Comparison of ENCODE assay signal across 1 cellular context in genomic region chr19:44903602-44904425, GRCh38.
TF ChIP-seq lines count a peak whose summit lies in the region.

No MANE protein-coding gene starts in this region.

TF ChIP-seq in K562, 482 proteins besides CTCF, POLR2A, EP300 and RAD21 (continues in another document):
- TF ChIP-seq SMAD4 (CRISPR knock-in tag; conservative IDR thresholded peaks at IDR 0.05) (peak; percentile 74; the same call in 1 of the 2 replicates), NEUROD1 (IDR thresholded peaks at IDR 0.05; ENCODE audit: borderline replicate concordance, low read depth, low read length, partially characterized antibody) (peak; percentile 7), ZBTB17 (CRISPR knock-in tag; IDR thresholded peaks at IDR 0.05) (0 out of 2 replicates have a peak, but pooled peaks have one; percentile 33), RFX1 (IDR thresholded peaks at IDR 0.05) (no peak), BCOR (IDR thresholded peaks at IDR 0.05) (0 out of 2 replicates have a peak, but pooled peaks have one; percentile 9), RB1 (IDR thresholded peaks at IDR 0.05; ENCODE audit: low read depth) (peak; percentile 60; the same call in 1 of the 2 replicates), MITF (IDR thresholded peaks at IDR 0.05) (no peak), ATF1 (CRISPR knock-in tag; IDR thresholded peaks at IDR 0.05) (no peak), ATF1 (tag; IDR thresholded peaks at IDR 0.05) (peak; percentile 35; the same call in 1 of the 2 replicates), ZBTB33 (CRISPR knock-in tag; IDR thresholded peaks at IDR 0.05) (peak; percentile 46; the same call in 1 of the 2 replicates), BRD9 (IDR thresholded peaks at IDR 0.05; ENCODE audit: low read depth, partially characterized antibody) (peak; percentile 67), NR2C2 (CRISPR knock-in tag; IDR thresholded peaks at IDR 0.05) (0 out of 2 replicates have a peak, but pooled peaks have one; percentile 22), NR2C2 (tag; IDR thresholded peaks at IDR 0.05) (no peak), TOE1 (IDR thresholded peaks at IDR 0.05; ENCODE audit: borderline replicate concordance) (0 out of 2 replicates have a peak, but pooled peaks have one; percentile 17), TOE1 (CRISPR knock-in tag; IDR thresholded peaks at IDR 0.05; ENCODE audit: borderline replicate concordance, low read depth) (no peak), TFAM (CRISPR knock-in tag; conservative IDR thresholded peaks at IDR 0.05) (no peak), ZNF316 (IDR thresholded peaks at IDR 0.05) (peak; percentile 57), SMARCC2 (IDR thresholded peaks at IDR 0.05; ENCODE audit: low read depth) (no peak), BACH1 (tag; IDR thresholded peaks at IDR 0.05) (no peak), KLF16 (IDR thresholded peaks at IDR 0.05) (peak; percentile 45), POLR2G (IDR thresholded peaks at IDR 0.05; ENCODE audit: low read depth, low read length) (peak; percentile 74), MXI1 (IDR thresholded peaks at IDR 0.05; ENCODE audit: low read depth, low read length) (no peak), SNRNP70 (optimal IDR thresholded peaks at IDR 0.05; ENCODE audit: low read depth, low read length) (no peak), FOXM1 (IDR thresholded peaks at IDR 0.05; ENCODE audit: low read depth) (no peak), FOXM1 (CRISPR knock-in tag; IDR thresholded peaks at IDR 0.05; ENCODE audit: low read depth) (no peak), ZNF384 (IDR thresholded peaks at IDR 0.05; ENCODE audit: low read depth, low read length) (0 out of 2 replicates have a peak, but pooled peaks have one; percentile 31), PTRF (tag; IDR thresholded peaks at IDR 0.05) (no peak), SPI1 (IDR thresholded peaks at IDR 0.05; ENCODE audit: borderline replicate concordance, low read depth, low read length) (no peak), CTCFL (IDR thresholded peaks at IDR 0.05; ENCODE audit: borderline replicate concordance, insufficient read depth, low read depth, low read length, poor library complexity, severe bottlenecking) (peak; percentile 97), NCOA1 (IDR thresholded peaks at IDR 0.05; ENCODE audit: low read depth) (no peak), SMC3 (conservative IDR thresholded peaks at IDR 0.05; ENCODE audit: insufficient read depth, low read depth, low read length) (peak; percentile 80), NBN (IDR thresholded peaks at IDR 0.05; ENCODE audit: low read depth) (peak; percentile 66; the same call in 1 of the 2 replicates), KLF13 (tag; IDR thresholded peaks at IDR 0.05; ENCODE audit: borderline replicate concordance, low read depth) (0 out of 2 replicates have a peak, but pooled peaks have one; percentile 19), STAT5B (CRISPR knock-in tag; IDR thresholded peaks at IDR 0.05) (no peak), CAMTA2 (CRISPR knock-in tag; conservative IDR thresholded peaks at IDR 0.05) (peak; percentile 15; the same call in 1 of the 2 replicates), POLR2B (IDR thresholded peaks at IDR 0.05; ENCODE audit: low read depth, partially characterized antibody) (peak; percentile 64), ZNF354B (CRISPR knock-in tag; IDR thresholded peaks at IDR 0.05) (peak; percentile 68), PHB (CRISPR knock-in tag; IDR thresholded peaks at IDR 0.05) (no peak), HNRNPUL1 (IDR thresholded peaks at IDR 0.05; ENCODE audit: low read length) (peak; percentile 67; the same call in 1 of the 2 replicates), CXXC5 (CRISPR knock-in tag; IDR thresholded peaks at IDR 0.05) (0 out of 2 replicates have a peak, but pooled peaks have one; percentile 53), CTBP1 (IDR thresholded peaks at IDR 0.05; ENCODE audit: borderline replicate concordance) (peak; percentile 54; the same call in 1 of the 2 replicates), SMARCA4 (IDR thresholded peaks at IDR 0.05) (0 out of 2 replicates have a peak, but pooled peaks have one; percentile 25)
- TF ChIP-seq, protein P1, sequence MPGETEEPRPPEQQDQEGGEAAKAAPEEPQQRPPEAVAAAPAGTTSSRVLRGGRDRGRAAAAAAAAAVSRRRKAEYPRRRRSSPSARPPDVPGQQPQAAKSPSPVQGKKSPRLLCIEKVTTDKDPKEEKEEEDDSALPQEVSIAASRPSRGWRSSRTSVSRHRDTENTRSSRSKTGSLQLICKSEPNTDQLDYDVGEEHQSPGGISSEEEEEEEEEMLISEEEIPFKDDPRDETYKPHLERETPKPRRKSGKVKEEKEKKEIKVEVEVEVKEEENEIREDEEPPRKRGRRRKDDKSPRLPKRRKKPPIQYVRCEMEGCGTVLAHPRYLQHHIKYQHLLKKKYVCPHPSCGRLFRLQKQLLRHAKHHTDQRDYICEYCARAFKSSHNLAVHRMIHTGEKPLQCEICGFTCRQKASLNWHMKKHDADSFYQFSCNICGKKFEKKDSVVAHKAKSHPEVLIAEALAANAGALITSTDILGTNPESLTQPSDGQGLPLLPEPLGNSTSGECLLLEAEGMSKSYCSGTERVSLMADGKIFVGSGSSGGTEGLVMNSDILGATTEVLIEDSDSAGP (CRISPR knock-in tag; IDR thresholded peaks at IDR 0.05): no peak
- TF ChIP-seq, protein P2, sequence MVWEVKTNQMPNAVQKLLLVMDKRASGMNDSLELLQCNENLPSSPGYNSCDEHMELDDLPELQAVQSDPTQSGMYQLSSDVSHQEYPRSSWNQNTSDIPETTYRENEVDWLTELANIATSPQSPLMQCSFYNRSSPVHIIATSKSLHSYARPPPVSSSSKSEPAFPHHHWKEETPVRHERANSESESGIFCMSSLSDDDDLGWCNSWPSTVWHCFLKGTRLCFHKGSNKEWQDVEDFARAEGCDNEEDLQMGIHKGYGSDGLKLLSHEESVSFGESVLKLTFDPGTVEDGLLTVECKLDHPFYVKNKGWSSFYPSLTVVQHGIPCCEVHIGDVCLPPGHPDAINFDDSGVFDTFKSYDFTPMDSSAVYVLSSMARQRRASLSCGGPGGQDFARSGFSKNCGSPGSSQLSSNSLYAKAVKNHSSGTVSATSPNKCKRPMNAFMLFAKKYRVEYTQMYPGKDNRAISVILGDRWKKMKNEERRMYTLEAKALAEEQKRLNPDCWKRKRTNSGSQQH (CRISPR knock-in tag; IDR thresholded peaks at IDR 0.05): peak; percentile 20; the same call in 1 of the 2 replicates
- TF ChIP-seq, protein P3, sequence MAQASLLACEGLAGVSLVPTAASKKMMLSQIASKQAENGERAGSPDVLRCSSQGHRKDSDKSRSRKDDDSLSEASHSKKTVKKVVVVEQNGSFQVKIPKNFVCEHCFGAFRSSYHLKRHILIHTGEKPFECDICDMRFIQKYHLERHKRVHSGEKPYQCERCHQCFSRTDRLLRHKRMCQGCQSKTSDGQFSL (CRISPR knock-in tag; IDR thresholded peaks at IDR 0.05): no peak
- TF ChIP-seq, protein P3 (tag; IDR thresholded peaks at IDR 0.05): no peak
- TF ChIP-seq, protein P4, sequence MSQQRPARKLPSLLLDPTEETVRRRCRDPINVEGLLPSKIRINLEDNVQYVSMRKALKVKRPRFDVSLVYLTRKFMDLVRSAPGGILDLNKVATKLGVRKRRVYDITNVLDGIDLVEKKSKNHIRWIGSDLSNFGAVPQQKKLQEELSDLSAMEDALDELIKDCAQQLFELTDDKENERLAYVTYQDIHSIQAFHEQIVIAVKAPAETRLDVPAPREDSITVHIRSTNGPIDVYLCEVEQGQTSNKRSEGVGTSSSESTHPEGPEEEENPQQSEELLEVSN (IDR thresholded peaks at IDR 0.05; ENCODE audit: borderline replicate concordance in 1 of 2, extremely low read depth in 1 of 2, insufficient read depth in 1 of 2, insufficient read length in 1 of 2, low read depth in 1 of 2, low read length in 1 of 2, poor library complexity in 1 of 2, severe bottlenecking in 1 of 2): no peak
- TF ChIP-seq, protein P5, sequence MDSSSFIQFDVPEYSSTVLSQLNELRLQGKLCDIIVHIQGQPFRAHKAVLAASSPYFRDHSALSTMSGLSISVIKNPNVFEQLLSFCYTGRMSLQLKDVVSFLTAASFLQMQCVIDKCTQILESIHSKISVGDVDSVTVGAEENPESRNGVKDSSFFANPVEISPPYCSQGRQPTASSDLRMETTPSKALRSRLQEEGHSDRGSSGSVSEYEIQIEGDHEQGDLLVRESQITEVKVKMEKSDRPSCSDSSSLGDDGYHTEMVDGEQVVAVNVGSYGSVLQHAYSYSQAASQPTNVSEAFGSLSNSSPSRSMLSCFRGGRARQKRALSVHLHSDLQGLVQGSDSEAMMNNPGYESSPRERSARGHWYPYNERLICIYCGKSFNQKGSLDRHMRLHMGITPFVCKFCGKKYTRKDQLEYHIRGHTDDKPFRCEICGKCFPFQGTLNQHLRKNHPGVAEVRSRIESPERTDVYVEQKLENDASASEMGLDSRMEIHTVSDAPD (CRISPR knock-in tag; IDR thresholded peaks at IDR 0.05): no peak
- TF ChIP-seq, protein P6, sequence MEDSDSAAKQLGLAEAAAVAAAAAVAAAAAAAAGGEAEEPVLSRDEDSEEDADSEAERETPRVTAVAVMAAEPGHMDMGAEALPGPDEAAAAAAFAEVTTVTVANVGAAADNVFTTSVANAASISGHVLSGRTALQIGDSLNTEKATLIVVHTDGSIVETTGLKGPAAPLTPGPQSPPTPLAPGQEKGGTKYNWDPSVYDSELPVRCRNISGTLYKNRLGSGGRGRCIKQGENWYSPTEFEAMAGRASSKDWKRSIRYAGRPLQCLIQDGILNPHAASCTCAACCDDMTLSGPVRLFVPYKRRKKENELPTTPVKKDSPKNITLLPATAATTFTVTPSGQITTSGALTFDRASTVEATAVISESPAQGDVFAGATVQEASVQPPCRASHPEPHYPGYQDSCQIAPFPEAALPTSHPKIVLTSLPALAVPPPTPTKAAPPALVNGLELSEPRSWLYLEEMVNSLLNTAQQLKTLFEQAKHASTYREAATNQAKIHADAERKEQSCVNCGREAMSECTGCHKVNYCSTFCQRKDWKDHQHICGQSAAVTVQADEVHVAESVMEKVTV (CRISPR knock-in tag; IDR thresholded peaks at IDR 0.05): peak; percentile 80
- TF ChIP-seq, protein P7, sequence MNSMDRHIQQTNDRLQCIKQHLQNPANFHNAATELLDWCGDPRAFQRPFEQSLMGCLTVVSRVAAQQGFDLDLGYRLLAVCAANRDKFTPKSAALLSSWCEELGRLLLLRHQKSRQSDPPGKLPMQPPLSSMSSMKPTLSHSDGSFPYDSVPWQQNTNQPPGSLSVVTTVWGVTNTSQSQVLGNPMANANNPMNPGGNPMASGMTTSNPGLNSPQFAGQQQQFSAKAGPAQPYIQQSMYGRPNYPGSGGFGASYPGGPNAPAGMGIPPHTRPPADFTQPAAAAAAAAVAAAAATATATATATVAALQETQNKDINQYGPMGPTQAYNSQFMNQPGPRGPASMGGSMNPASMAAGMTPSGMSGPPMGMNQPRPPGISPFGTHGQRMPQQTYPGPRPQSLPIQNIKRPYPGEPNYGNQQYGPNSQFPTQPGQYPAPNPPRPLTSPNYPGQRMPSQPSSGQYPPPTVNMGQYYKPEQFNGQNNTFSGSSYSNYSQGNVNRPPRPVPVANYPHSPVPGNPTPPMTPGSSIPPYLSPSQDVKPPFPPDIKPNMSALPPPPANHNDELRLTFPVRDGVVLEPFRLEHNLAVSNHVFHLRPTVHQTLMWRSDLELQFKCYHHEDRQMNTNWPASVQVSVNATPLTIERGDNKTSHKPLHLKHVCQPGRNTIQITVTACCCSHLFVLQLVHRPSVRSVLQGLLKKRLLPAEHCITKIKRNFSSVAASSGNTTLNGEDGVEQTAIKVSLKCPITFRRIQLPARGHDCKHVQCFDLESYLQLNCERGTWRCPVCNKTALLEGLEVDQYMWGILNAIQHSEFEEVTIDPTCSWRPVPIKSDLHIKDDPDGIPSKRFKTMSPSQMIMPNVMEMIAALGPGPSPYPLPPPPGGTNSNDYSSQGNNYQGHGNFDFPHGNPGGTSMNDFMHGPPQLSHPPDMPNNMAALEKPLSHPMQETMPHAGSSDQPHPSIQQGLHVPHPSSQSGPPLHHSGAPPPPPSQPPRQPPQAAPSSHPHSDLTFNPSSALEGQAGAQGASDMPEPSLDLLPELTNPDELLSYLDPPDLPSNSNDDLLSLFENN (IDR thresholded peaks at IDR 0.05; ENCODE audit: low read depth in 2 of 2, low read length in 2 of 2): 0 out of 4 replicates have a peak, but pooled peaks of 1 of the 2 experiments have one; percentile 51
